Comparison of ENCODE assay signal across 33 cellular contexts in genomic region chr6:157133856-157134255, GRCh38.
A peak's percentile ranks its signal among the peaks of the same experiment; 100 is the strongest.
DNase-seq lines count a peak whose midpoint lies in the region; ATAC-seq and TF ChIP-seq lines count a peak whose summit lies in the region.
"Had no signal": no experiment of that assay in that cellular context is flagged by ENCODE, and none has a peak within 500 bp of the region (broad histone marks: within the 10 kb centered on the region; RNA-seq: fewer than 3 reads in every experiment).

No MANE protein-coding gene starts in this region.

- H3K9me2 ChIP-seq in hepatocyte (replicated peaks; ENCODE audit: insufficient read depth): no peaks in the 10 kb centered on the region

- peak overlapping the region; percentile 13 to 46 for H3K27ac ChIP-seq in ascending aorta
- no peak overlapping the region for H3K27ac ChIP-seq in hepatocyte
- H3K27ac ChIP-seq: HL-60, prostate gland, vagina, VCaP had no signal

- H3K9me3 ChIP-seq in ascending aorta: no peaks in the 10 kb centered on the region
- H3K9me3 ChIP-seq in hepatocyte (ENCODE audit: low read depth): no peaks in the 10 kb centered on the region
- H3K9me3 ChIP-seq: prostate gland, vagina had no signal

- ATAC-seq in GM21360 (IDR thresholded peaks at IDR 0.05; ENCODE audit: unreplicated experiment) (no peak), HG02623 (IDR thresholded peaks at IDR 0.05; ENCODE audit: unreplicated experiment) (no peak)
- ATAC-seq in activated CD8-positive, alpha-beta memory T cell treated with anti-CD3 and anti-CD28 coated beads, Interleukin-2, amount 10 ng/mL, durations not matched to agents 7 days and 5 days: no peak
- ATAC-seq: HepG2, Panc1 had no signal

- peaks cover 2% of the 10 kb centered on the region for H4K20me1 ChIP-seq in hepatocyte (ENCODE audit: insufficient read depth, poor library complexity, severe bottlenecking)

- H3K27ac Mint-ChIP-seq in activated CD8-positive, alpha-beta memory T cell treated with anti-CD3 and anti-CD28 coated beads, Interleukin-2, amount 10 ng/mL, durations not matched to agents 7 days and 5 days: no peak overlapping the region
- H3K27ac Mint-ChIP-seq: stimulated activated naive CD8-positive, alpha-beta T cell treated with anti-CD3 and anti-CD28 coated beads, Interleukin-15, Interleukin-2, amounts not matched to agents 100 ng/mL and 50 ng/mL, for 24 hours had no signal

- H3K27me3 ChIP-seq in ascending aorta (no peaks in the 10 kb centered on the region), hepatocyte (no peaks in the 10 kb centered on the region)
- H3K27me3 ChIP-seq: vagina had no signal

- TF ChIP-seq CTCF in ascending aorta (IDR thresholded peaks at IDR 0.05) (no peak), hepatocyte (IDR thresholded peaks at IDR 0.05; ENCODE audit: poor library complexity) (no peak)

- H3K9me3 Mint-ChIP-seq in activated CD8-positive, alpha-beta memory T cell treated with anti-CD3 and anti-CD28 coated beads, Interleukin-2, amount 10 ng/mL, durations not matched to agents 7 days and 5 days (ENCODE audit: low read depth): no peaks in the 10 kb centered on the region
- H3K9me3 Mint-ChIP-seq: brain; stimulated activated naive CD8-positive, alpha-beta T cell treated with anti-CD3 and anti-CD28 coated beads, Interleukin-15, Interleukin-2, amounts not matched to agents 100 ng/mL and 50 ng/mL, for 24 hours had no signal

- peak; percentile 41 for DNase-seq in G401 (ENCODE audit: low spot score)
- peak; percentile 50 for DNase-seq in M059J (ENCODE audit: low read depth)
- DNase-seq in ascending aorta (ENCODE audit: low spot score in 2 of 2): no peak
- peak; percentile 50 for DNase-seq in kidney tubule cell (ENCODE audit: low spot score)
- no peak for DNase-seq in hepatocyte (ENCODE audit: low spot score)
- DNase-seq in activated CD8-positive, alpha-beta memory T cell treated with anti-CD3 and anti-CD28 coated beads, Interleukin-2, amount 10 ng/mL, durations not matched to agents 7 days and 5 days: no peak
- DNase-seq: activated CD4-positive, alpha-beta T cell treated with anti-CD3 and anti-CD28 coated beads for 4 hours; activated CD8-positive, alpha-beta memory T cell treated with anti-CD3 and anti-CD28 coated beads for 24 hours; activated gamma-delta T cell; activated T-cell treated with anti-CD3 and anti-CD28 coated beads, Interleukin-2, amount 50 U/mL, for 1 hour; C1 segment of cervical spinal cord; COR-L47; DMS79; effector CD8-positive, alpha-beta T cell; H7; Kasumi-1; mesenchymal stem cell; NCI-H1092; NCI-H1930; NCI-H510A; SIG-M5; SW 1271; T-helper 9 cell had no signal

- H3K4me3 Mint-ChIP-seq in activated CD8-positive, alpha-beta memory T cell treated with anti-CD3 and anti-CD28 coated beads, Interleukin-2, amount 10 ng/mL, durations not matched to agents 7 days and 5 days: no peak overlapping the region
- H3K4me3 Mint-ChIP-seq: brain; stimulated activated naive CD8-positive, alpha-beta T cell treated with anti-CD3 and anti-CD28 coated beads, Interleukin-15, Interleukin-2, amounts not matched to agents 100 ng/mL and 50 ng/mL, for 24 hours had no signal

- in situ Hi-C loops in G401 (cut with HindIII; ENCODE audit: low sequenced_read_pairs): no loop called here

- 78% methylated on average over 2 of the region's 2 CpGs for WGBS in hepatocyte (ENCODE audit: low lambda C conversion rate, missing lambda C conversion rate)

- no peak overlapping the region for H2AFZ ChIP-seq in hepatocyte

- H3K4me3 ChIP-seq in ascending aorta (no peak overlapping the region), hepatocyte (no peak overlapping the region)
- H3K4me3 ChIP-seq: prostate gland, vagina had no signal

- intact Hi-C loops in ascending aorta (cut with DNase I): no loop called here

- H3K4me1 ChIP-seq in ascending aorta: no peaks in the 10 kb centered on the region
- H3K4me1 ChIP-seq in hepatocyte (ENCODE audit: insufficient read depth): peaks cover 3% of the 10 kb centered on the region
- H3K4me1 ChIP-seq: prostate gland, vagina had no signal

- CTCF ChIA-PET in activated CD8-positive, alpha-beta memory T cell treated with anti-CD3 and anti-CD28 coated beads, Interleukin-2, amount 10 ng/mL, durations not matched to agents 7 days and 5 days (lab: Charles Lee): no interaction called here

- peaks cover 13% of the 10 kb centered on the region for H3K79me2 ChIP-seq in hepatocyte

- peaks cover 5% of the 10 kb centered on the region for H3K36me3 Mint-ChIP-seq in activated CD8-positive, alpha-beta memory T cell treated with anti-CD3 and anti-CD28 coated beads, Interleukin-2, amount 10 ng/mL, durations not matched to agents 7 days and 5 days

- peaks cover 16% of the 10 kb centered on the region for H3K4me1 Mint-ChIP-seq in activated CD8-positive, alpha-beta memory T cell treated with anti-CD3 and anti-CD28 coated beads, Interleukin-2, amount 10 ng/mL, durations not matched to agents 7 days and 5 days

- H3K36me3 ChIP-seq in ascending aorta (peaks cover 8 to 17% of the 10 kb centered on the region in 2 donors), hepatocyte (replicated peaks; ENCODE audit: insufficient read depth, low read depth) (no peaks in the 10 kb centered on the region)
- H3K36me3 ChIP-seq: prostate gland had no signal

- H3K27me3 Mint-ChIP-seq in activated CD8-positive, alpha-beta memory T cell treated with anti-CD3 and anti-CD28 coated beads, Interleukin-2, amount 10 ng/mL, durations not matched to agents 7 days and 5 days: no peaks in the 10 kb centered on the region
- H3K27me3 Mint-ChIP-seq: stimulated activated naive CD8-positive, alpha-beta T cell treated with anti-CD3 and anti-CD28 coated beads, Interleukin-15, Interleukin-2, amounts not matched to agents 100 ng/mL and 50 ng/mL, for 24 hours had no signal

- no peak overlapping the region for H3K4me2 ChIP-seq in hepatocyte

Comparison
In these comparisons a context has a peak if more than half of its experiments do, and no peak if none do; other contexts are left out.
1. DNase-seq: peak in G401 (single experiment), M059J (single experiment) and kidney tubule cell (single experiment); none in ascending aorta (0 of 2), hepatocyte (single experiment) and activated CD8-positive, alpha-beta memory T cell treated with anti-CD3 and anti-CD28 coated beads, Interleukin-2, amount 10 ng/mL, durations not matched to agents 7 days and 5 days (single experiment).